15 cellular contexts compared by ENCODE assay signal in genomic region chr2:121418494-121419058, GRCh38.
DNase-seq lines count a peak whose midpoint lies in the region; ATAC-seq, FAIRE-seq and TF ChIP-seq lines count a peak whose summit lies in the region.
"Had no signal": no experiment of that assay in that cellular context is flagged by ENCODE, and none has a peak within 500 bp of the region (broad histone marks: within the 10 kb centered on the region; RNA-seq: fewer than 3 reads in every experiment).

No MANE protein-coding gene starts in this region.

- intact Hi-C loops in activated CD4-positive, alpha-beta T cell treated with anti-CD3 and anti-CD28 coated beads, Interleukin-2, amount 10 ng/mL, durations not matched to agents 24 days and 14 days (cut with micrococcal nuclease) = no loop called here

- FAIRE-seq in astrocyte (lab: Jason Lieb, UNC) = peak; percentile 23
- FAIRE-seq in urothelium cell line (lab: Jason Lieb, UNC) = peak; percentile 40
- FAIRE-seq: H54 had no signal

- no peak overlapping the region for H3K4me3 ChIP-seq in astrocyte (ENCODE audit: insufficient read depth, low read depth, low read length)
- H3K4me3 ChIP-seq: BLaER1 treated with 17β-estradiol and CSF1 and Interleukin-3, amounts not matched to agents 10 nM and 100 nM had no signal

- no peaks in the 10 kb centered on the region for H3K79me2 ChIP-seq in astrocyte (ENCODE audit: insufficient read depth, low read length)

- no peaks in the 10 kb centered on the region for H3K9me3 Mint-ChIP-seq in activated CD4-positive, alpha-beta T cell treated with anti-CD3 and anti-CD28 coated beads, Interleukin-2, amount 10 ng/mL, durations not matched to agents 24 days and 14 days
- H3K9me3 Mint-ChIP-seq in astrocyte (ENCODE audit: unreplicated experiment) = no peaks in the 10 kb centered on the region
- H3K9me3 Mint-ChIP-seq: CD4-positive, CD25-positive, alpha-beta regulatory T cell; IgD-negative memory B cell had no signal

- H3K27ac ChIP-seq in astrocyte (ENCODE audit: low read depth, low read length) = no peak overlapping the region
- H3K27ac ChIP-seq: 22Rv1; BLaER1 treated with 17β-estradiol and CSF1 and Interleukin-3, amounts not matched to agents 10 nM and 100 nM had no signal

- H3K4me3 Mint-ChIP-seq in activated CD4-positive, alpha-beta T cell treated with anti-CD3 and anti-CD28 coated beads, Interleukin-2, amount 10 ng/mL, durations not matched to agents 24 days and 14 days = no peak overlapping the region
- H3K4me3 Mint-ChIP-seq in astrocyte (ENCODE audit: unreplicated experiment) = no peak overlapping the region
- H3K4me3 Mint-ChIP-seq: CD4-positive, CD25-positive, alpha-beta regulatory T cell; IgD-negative memory B cell had no signal

- peaks cover 9% of the 10 kb centered on the region for H3K36me3 ChIP-seq in astrocyte (ENCODE audit: insufficient read depth, low read length)

- H3K27ac Mint-ChIP-seq in activated CD4-positive, alpha-beta T cell treated with anti-CD3 and anti-CD28 coated beads, Interleukin-2, amount 10 ng/mL, durations not matched to agents 24 days and 14 days = no peak overlapping the region
- no peak overlapping the region for H3K27ac Mint-ChIP-seq in astrocyte (ENCODE audit: unreplicated experiment)
- H3K27ac Mint-ChIP-seq: CD4-positive, CD25-positive, alpha-beta regulatory T cell had no signal

- no peaks in the 10 kb centered on the region for H3K4me1 Mint-ChIP-seq in activated CD4-positive, alpha-beta T cell treated with anti-CD3 and anti-CD28 coated beads, Interleukin-2, amount 10 ng/mL, durations not matched to agents 24 days and 14 days
- no peaks in the 10 kb centered on the region for H3K4me1 Mint-ChIP-seq in astrocyte (ENCODE audit: low read depth, unreplicated experiment)
- H3K4me1 Mint-ChIP-seq: IgD-negative memory B cell had no signal

- ATAC-seq in left lobe of liver = peak; percentile 69

- H4K20me1 ChIP-seq in astrocyte (ENCODE audit: insufficient read depth, low read length) = no peaks in the 10 kb centered on the region

- H3K36me3 Mint-ChIP-seq in activated CD4-positive, alpha-beta T cell treated with anti-CD3 and anti-CD28 coated beads, Interleukin-2, amount 10 ng/mL, durations not matched to agents 24 days and 14 days (ENCODE audit: low read depth) = peaks cover 16% of the 10 kb centered on the region
- peaks cover 9% of the 10 kb centered on the region for H3K36me3 Mint-ChIP-seq in astrocyte (ENCODE audit: low read depth, unreplicated experiment)

- no peak overlapping the region for H3K9ac ChIP-seq in astrocyte (ENCODE audit: low read length)
- H3K9ac ChIP-seq: BLaER1 treated with 17β-estradiol and CSF1 and Interleukin-3, amounts not matched to agents 10 nM and 100 nM had no signal

- no peaks in the 10 kb centered on the region for H3K27me3 Mint-ChIP-seq in activated CD4-positive, alpha-beta T cell treated with anti-CD3 and anti-CD28 coated beads, Interleukin-2, amount 10 ng/mL, durations not matched to agents 24 days and 14 days
- H3K27me3 Mint-ChIP-seq in astrocyte (ENCODE audit: low read depth, unreplicated experiment) = no peaks in the 10 kb centered on the region
- H3K27me3 Mint-ChIP-seq: CD4-positive, CD25-positive, alpha-beta regulatory T cell; IgD-negative memory B cell had no signal

- H3K9me3 ChIP-seq in astrocyte (ENCODE audit: insufficient read depth, low read depth, low read length) = no peaks in the 10 kb centered on the region
- H3K9me3 ChIP-seq: BLaER1 treated with 17β-estradiol and CSF1 and Interleukin-3, amounts not matched to agents 10 nM and 100 nM had no signal

- no peaks in the 10 kb centered on the region for H3K27me3 ChIP-seq in astrocyte (ENCODE audit: insufficient read depth, low read length)
- H3K27me3 ChIP-seq: BLaER1 treated with 17β-estradiol and CSF1 and Interleukin-3, amounts not matched to agents 10 nM and 100 nM had no signal

- H2AFZ ChIP-seq in astrocyte (ENCODE audit: low read depth, low read length) = no peak overlapping the region

- H3K4me2 ChIP-seq in astrocyte (ENCODE audit: low read length) = no peak overlapping the region
- H3K4me2 ChIP-seq: BLaER1 treated with 17β-estradiol and CSF1 and Interleukin-3, amounts not matched to agents 10 nM and 100 nM had no signal

- no peaks in the 10 kb centered on the region for H3K4me1 ChIP-seq in astrocyte (ENCODE audit: insufficient read depth, low read length)
- H3K4me1 ChIP-seq: BLaER1 treated with 17β-estradiol and CSF1 and Interleukin-3, amounts not matched to agents 10 nM and 100 nM had no signal

- peak; percentile 50 for DNase-seq in activated CD4-positive, alpha-beta T cell treated with anti-CD3 and anti-CD28 coated beads, Interleukin-2, amount 10 ng/mL, durations not matched to agents 24 days and 14 days
- DNase-seq in activated CD4-positive, alpha-beta T cell treated with anti-CD3 and anti-CD28 coated beads for 1 hour = no peak
- DNase-seq in astrocyte (ENCODE audit: low read depth) = no peak
- DNase-seq in left lobe of liver (ENCODE audit: low spot score) = peak; percentile 49
- no peak for DNase-seq in urothelium cell line (ENCODE audit: low spot score)
- DNase-seq in NCI-H2081 (lab: John Stamatoyannopoulos, UW) = no peak
- no peak for DNase-seq in NCI-H446 (lab: John Stamatoyannopoulos, UW)
- no peak for DNase-seq in NCI-H345 treated with DMSO at 0.1 percent for 48 hours (lab: John Stamatoyannopoulos, UW; ENCODE audit: unreplicated experiment)
- DNase-seq: AML-193; CD4-positive, CD25-positive, alpha-beta regulatory T cell; DMS 273 treated with DMSO at 0.1 percent for 48 hours had no signal

- no peak for TF ChIP-seq CTCF in astrocyte (IDR thresholded peaks at IDR 0.05; ENCODE audit: insufficient read depth, low read depth, low read length)

Comparison
In these comparisons a context has a peak if more than half of its experiments do, and no peak if none do; other contexts are left out.
1. DNase-seq: peak in activated CD4-positive, alpha-beta T cell treated with anti-CD3 and anti-CD28 coated beads, Interleukin-2, amount 10 ng/mL, durations not matched to agents 24 days and 14 days (single experiment) and left lobe of liver (single experiment); none in activated CD4-positive, alpha-beta T cell treated with anti-CD3 and anti-CD28 coated beads for 1 hour (single experiment), astrocyte (single experiment), urothelium cell line (single experiment), NCI-H2081 (0 of 2), NCI-H446 (0 of 2) and NCI-H345 treated with DMSO at 0.1 percent for 48 hours (single experiment).